8 cellular contexts compared by ENCODE assay signal in the genomic region with DNA sequence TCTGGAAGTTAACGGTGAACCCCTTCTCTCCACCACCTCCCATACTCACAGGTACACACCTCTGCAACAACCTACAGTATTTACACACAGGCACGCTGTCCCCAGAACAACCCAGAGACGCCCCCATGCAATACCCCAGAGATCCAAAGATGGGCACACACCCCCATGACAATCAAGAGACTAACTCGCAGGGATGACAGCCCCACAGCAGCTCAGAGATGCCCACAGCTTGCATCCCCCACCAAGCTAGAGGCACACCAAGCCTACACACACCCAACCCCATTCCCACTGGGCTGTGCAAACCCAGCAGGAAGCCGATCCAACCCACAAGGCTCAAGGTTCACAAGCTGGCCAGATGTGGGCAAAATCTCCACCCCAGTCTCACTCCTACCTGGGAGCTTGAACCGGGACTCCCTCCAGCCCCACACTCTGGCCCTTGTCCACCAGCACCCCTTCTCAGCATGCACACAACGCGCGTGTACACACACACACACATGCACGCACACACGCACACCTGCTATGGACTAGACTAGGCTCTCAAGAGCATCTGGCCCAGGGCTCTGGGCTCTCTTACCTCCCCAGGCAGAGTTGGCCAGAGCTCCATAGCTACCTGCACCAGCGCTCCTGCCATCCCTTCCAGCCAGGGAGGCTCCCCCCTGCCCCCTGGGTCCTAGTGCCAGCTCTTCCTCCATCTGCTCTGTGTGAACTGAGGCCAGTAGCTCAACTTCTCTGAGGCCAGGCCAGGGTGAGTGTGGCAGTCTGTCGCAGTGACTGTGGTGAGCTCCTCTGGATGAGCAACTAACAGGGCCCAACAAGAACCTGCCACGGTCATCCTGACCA. TPM values are rescaled to one million over a fixed set of nuclear protein-coding genes. Genes with fewer than 3 reads are reported as not detected.
A peak's percentile ranks its signal among the peaks of the same experiment; 100 is the strongest.
DNase-seq lines count a peak whose midpoint lies in the region; ATAC-seq and TF ChIP-seq lines count a peak whose summit lies in the region.

No MANE protein-coding gene starts in this region.

- H3K27ac Mint-ChIP-seq in activated CD8-positive, alpha-beta memory T cell treated with anti-CD3 and anti-CD28 coated beads, Interleukin-2, amount 10 ng/mL, durations not matched to agents 7 days and 5 days, result no peak overlapping the region
- peak overlapping the region; percentile 73 to 83 for H3K27ac Mint-ChIP-seq in natural killer cell

- no peak for DNase-seq in activated CD8-positive, alpha-beta memory T cell treated with anti-CD3 and anti-CD28 coated beads, Interleukin-2, amount 10 ng/mL, durations not matched to agents 7 days and 5 days
- DNase-seq in activated CD8-positive, alpha-beta memory T cell treated with anti-CD3 and anti-CD28 coated beads for 24 hours, result no peak
- DNase-seq in NCI-H345 (lab: John Stamatoyannopoulos, UW) (peak; percentile 76), cerebellum (ENCODE audit: low spot score) (peak; percentile 88), natural killer cell (no peak), ACHN (no peak), H4 (ENCODE audit: low spot score) (no peak)
- DNase-seq in activated CD4-positive, CD25-positive, alpha-beta regulatory T cell (lab: John Stamatoyannopoulos, UW), result no peak

- H3K4me1 Mint-ChIP-seq in activated CD8-positive, alpha-beta memory T cell treated with anti-CD3 and anti-CD28 coated beads, Interleukin-2, amount 10 ng/mL, durations not matched to agents 7 days and 5 days, result peaks cover 17% of the 10 kb centered on the region
- H3K4me1 Mint-ChIP-seq in natural killer cell, result peaks cover 20 to 21% of the 10 kb centered on the region in 2 donors

- H3K9me3 Mint-ChIP-seq in activated CD8-positive, alpha-beta memory T cell treated with anti-CD3 and anti-CD28 coated beads, Interleukin-2, amount 10 ng/mL, durations not matched to agents 7 days and 5 days (ENCODE audit: low read depth), result no peaks in the 10 kb centered on the region
- no peaks in the 10 kb centered on the region for H3K9me3 Mint-ChIP-seq in natural killer cell

- peaks cover 8% of the 10 kb centered on the region for H3K27me3 Mint-ChIP-seq in activated CD8-positive, alpha-beta memory T cell treated with anti-CD3 and anti-CD28 coated beads, Interleukin-2, amount 10 ng/mL, durations not matched to agents 7 days and 5 days
- peaks cover 0 to 7% of the 10 kb centered on the region in 2 donors for H3K27me3 Mint-ChIP-seq in natural killer cell (ENCODE audit: low read depth in 2 of 2)

- CTCF ChIA-PET in activated CD8-positive, alpha-beta memory T cell treated with anti-CD3 and anti-CD28 coated beads, Interleukin-2, amount 10 ng/mL, durations not matched to agents 7 days and 5 days (lab: Charles Lee), result interaction anchor here (1.0 to 8.8 kb wide), 7 partner anchors 11 to 98 kb away, joined by 3 to 54 read pairs (median 5); a partner anchor contains a TSS

- intact Hi-C loops in natural killer cell (cut with micrococcal nuclease), result no loop called here

- no peaks in the 10 kb centered on the region for H3K36me3 Mint-ChIP-seq in activated CD8-positive, alpha-beta memory T cell treated with anti-CD3 and anti-CD28 coated beads, Interleukin-2, amount 10 ng/mL, durations not matched to agents 7 days and 5 days
- H3K36me3 Mint-ChIP-seq in natural killer cell, result no peaks in the 10 kb centered on the region

- no peak for TF ChIP-seq CTCF in natural killer cell (IDR thresholded peaks at IDR 0.05)

- in situ Hi-C loops in ACHN (cut with HindIII; ENCODE audit: low pct_ligation_motif_present, low pct_unique_long_range_greater_than_20kb, low sequenced_read_pairs), result no loop called here

- peak overlapping the region; percentile 58 for H3K4me3 Mint-ChIP-seq in activated CD8-positive, alpha-beta memory T cell treated with anti-CD3 and anti-CD28 coated beads, Interleukin-2, amount 10 ng/mL, durations not matched to agents 7 days and 5 days
- H3K4me3 Mint-ChIP-seq in natural killer cell, result peak overlapping the region; percentile 83

- ATAC-seq in activated CD8-positive, alpha-beta memory T cell treated with anti-CD3 and anti-CD28 coated beads, Interleukin-2, amount 10 ng/mL, durations not matched to agents 7 days and 5 days, result no peak
- ATAC-seq in natural killer cell, result peak in 2 of 3 donors; percentile 24

RNA-seq across cellular contexts. Expression of a gene that starts 11.5 kb away (rescaled TPM):
- 10 to 100 TPM in 1 of 2 experiments, 1 to 10 TPM in 1; 8.4 to 18.4 TPM for total RNA-seq in activated CD8-positive, alpha-beta memory T cell treated with anti-CD3 and anti-CD28 coated beads, Interleukin-2, amount 10 ng/mL, durations not matched to agents 7 days and 5 days
- total RNA-seq in cerebellum (14.5 TPM), natural killer cell (10 to 100 TPM; 10.9 to 17.3 (median 11.7) TPM)
- total RNA-seq in H4 (2014; rRNA removed; shearing (Covaris generic)), result 23.2 and 25.1 TPM in 2 replicates

RNA-seq across cellular contexts. Expression of a gene that starts 30.1 kb away (rescaled TPM):
- total RNA-seq in activated CD8-positive, alpha-beta memory T cell treated with anti-CD3 and anti-CD28 coated beads, Interleukin-2, amount 10 ng/mL, durations not matched to agents 7 days and 5 days, result 100 to 1,000 TPM in 1 of 2 experiments, 10 to 100 TPM in 1; 96.5 to 104 TPM
- total RNA-seq in cerebellum, result 23.0 TPM
- total RNA-seq in natural killer cell, result 100 to 1,000 TPM; 293 to 327 (median 296) TPM
- 17.7 and 20.1 TPM in 2 replicates for total RNA-seq in H4 (2014; rRNA removed; shearing (Covaris generic))

RNA-seq across cellular contexts. Expression of a gene that starts 31.9 kb away (rescaled TPM):
- total RNA-seq in activated CD8-positive, alpha-beta memory T cell treated with anti-CD3 and anti-CD28 coated beads, Interleukin-2, amount 10 ng/mL, durations not matched to agents 7 days and 5 days, result 100 to 1,000 TPM; 103 to 168 TPM
- total RNA-seq in cerebellum, result 5.7 TPM
- total RNA-seq in natural killer cell, result 100 to 1,000 TPM; 172 to 190 (median 179) TPM
- 0.66 and 3.4 TPM in 2 replicates for total RNA-seq in H4 (2014; rRNA removed; shearing (Covaris generic))

Comparison
In these comparisons a context has a peak if more than half of its experiments do, and no peak if none do; other contexts are left out.
1. DNase-seq: peak in NCI-H345 (single experiment) and cerebellum (single experiment); none in activated CD8-positive, alpha-beta memory T cell treated with anti-CD3 and anti-CD28 coated beads, Interleukin-2, amount 10 ng/mL, durations not matched to agents 7 days and 5 days (single experiment), activated CD8-positive, alpha-beta memory T cell treated with anti-CD3 and anti-CD28 coated beads for 24 hours (single experiment), natural killer cell (single experiment), ACHN (single experiment), H4 (single experiment) and activated CD4-positive, CD25-positive, alpha-beta regulatory T cell (0 of 4).
2. RNA of a gene that starts 31.9 kb away (total RNA-seq): 172 to 190 TPM in natural killer cell and 103 to 168 TPM in activated CD8-positive, alpha-beta memory T cell treated with anti-CD3 and anti-CD28 coated beads, Interleukin-2, amount 10 ng/mL, durations not matched to agents 7 days and 5 days; 5.7 TPM in cerebellum (single experiment) and 0.66 to 3.4 TPM in H4; every median in the first group is over 10 times any median in the second.